ENCODE assay signal across 12 cellular contexts in the genomic region with DNA sequence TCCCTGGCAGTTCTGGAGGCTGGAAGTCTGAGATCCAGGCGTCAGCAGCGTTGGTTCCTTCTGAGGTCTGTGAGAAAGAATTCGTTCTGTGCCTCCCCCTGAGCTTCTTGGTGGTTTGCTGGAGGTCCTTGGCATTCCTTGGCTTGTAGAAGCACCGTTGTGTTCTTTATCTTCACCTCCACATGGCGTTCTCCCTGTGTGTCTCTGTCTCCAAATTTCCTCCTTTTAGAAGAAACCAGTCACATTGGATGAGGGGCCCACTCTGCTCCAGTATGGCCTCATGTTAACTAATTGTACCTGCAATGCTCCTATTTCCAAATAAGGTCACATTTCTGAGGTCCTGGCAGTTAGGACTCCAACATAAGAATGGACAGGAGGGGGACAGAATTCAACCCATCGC.
DNase-seq lines count a peak whose midpoint lies in the region; ATAC-seq, FAIRE-seq and TF ChIP-seq lines count a peak whose summit lies in the region.
"Had no signal": no experiment of that assay in that cellular context is flagged by ENCODE, and none has a peak within 500 bp of the region (broad histone marks: within the 10 kb centered on the region; RNA-seq: fewer than 3 reads in every experiment).

No MANE protein-coding gene starts in this region.

- H3K4me3 Mint-ChIP-seq in GM23338 = no peak overlapping the region
- H3K4me3 Mint-ChIP-seq: CD8-positive, alpha-beta T cell had no signal

- H3K9ac ChIP-seq in fibroblast of lung (ENCODE audit: insufficient read depth, low read length) = no peak overlapping the region
- no peak overlapping the region for H3K9ac ChIP-seq in HepG2 (ENCODE audit: insufficient read depth, low read depth, low read length)

- H3K27me3 Mint-ChIP-seq in GM23338 (ENCODE audit: insufficient read depth, low read depth, poor library complexity) = peaks cover 5% of the 10 kb centered on the region

- no peaks in the 10 kb centered on the region for H3K9me3 Mint-ChIP-seq in GM23338
- H3K9me3 Mint-ChIP-seq: CD8-positive, alpha-beta T cell had no signal

- no peaks in the 10 kb centered on the region for H3F3A ChIP-seq in GM23338 (replicated peaks; ENCODE audit: low read depth)

- H3K9me3 ChIP-seq in SJCRH30 (replicated peaks) (no peaks in the 10 kb centered on the region), fibroblast of lung (ENCODE audit: control insufficient read depth, insufficient read depth, low read depth, low read length) (no peaks in the 10 kb centered on the region), sigmoid colon (no peaks in the 10 kb centered on the region), HepG2 (ENCODE audit: low read length) (no peaks in the 10 kb centered on the region)
- H3K9me3 ChIP-seq: colonic mucosa had no signal

- H3K27ac Mint-ChIP-seq in GM23338 = peak overlapping the region; percentile 96
- H3K27ac Mint-ChIP-seq: CD8-positive, alpha-beta T cell had no signal

- H3K4me1 ChIP-seq in GM23338 (ENCODE audit: insufficient read depth) = peaks cover 25% of the 10 kb centered on the region
- peaks cover 37% of the 10 kb centered on the region for H3K4me1 ChIP-seq in SJCRH30
- peaks cover 8% of the 10 kb centered on the region for H3K4me1 ChIP-seq in fibroblast of lung (ENCODE audit: control insufficient read depth, extremely low read depth, insufficient read depth, low read length)
- H3K4me1 ChIP-seq in sigmoid colon = peaks cover 0 to 19% (median 17%) of the 10 kb centered on the region in 4 donors
- no peaks in the 10 kb centered on the region for H3K4me1 ChIP-seq in HepG2 (ENCODE audit: insufficient read depth, low read length)
- H3K4me1 ChIP-seq: colonic mucosa had no signal

- WGBS in sigmoid colon, 2 donors = 89 to 92% methylated on average over 6 of the region's 6 CpGs
- WGBS in HepG2 (ENCODE audit: low lambda C conversion rate) = under 1% methylated on average over 6 of the region's 6 CpGs

- 0 out of 3 replicates have a peak, but pooled peaks cover 3% of the 10 kb centered on the region for H3K36me3 Mint-ChIP-seq in GM23338 (ENCODE audit: low read depth)
- H3K36me3 Mint-ChIP-seq: CD8-positive, alpha-beta T cell had no signal

- CTCF ChIA-PET in HepG2 (lab: Yijun Ruan, JAX; ENCODE audit: low intra/inter-chr PET ratio, low total read pairs) = no interaction called here

- DNase-seq in GM23338 (ENCODE audit: low spot score) (no peak), SJCRH30 (peak in 1 of 2 experiments; percentile 7), fibroblast of lung (ENCODE audit: low read depth in 2 of 2) (peak in 1 of 2 donors; percentile 62), sigmoid colon (no peak), HepG2 (ENCODE audit: low spot score) (no peak), HCEC 1CT (no peak), NCI-H187 (lab: John Stamatoyannopoulos, UW) (no peak)
- DNase-seq: NCI-H524 had no signal

- H3K36me3 ChIP-seq in GM23338 (ENCODE audit: insufficient read depth) = no peaks in the 10 kb centered on the region
- H3K36me3 ChIP-seq in SJCRH30 = no peaks in the 10 kb centered on the region
- no peaks in the 10 kb centered on the region for H3K36me3 ChIP-seq in fibroblast of lung (ENCODE audit: control insufficient read depth, insufficient read depth, low read length)
- H3K36me3 ChIP-seq in sigmoid colon = no peaks in the 10 kb centered on the region
- no peaks in the 10 kb centered on the region for H3K36me3 ChIP-seq in HepG2 (replicated peaks in 1 of 2; ENCODE audit: control insufficient read depth in 1 of 2, insufficient read depth in 2 of 2, low read length in 2 of 2)
- H3K36me3 ChIP-seq: colonic mucosa, MG63 had no signal

- H3K4me2 ChIP-seq in GM23338 = peak overlapping the region; percentile 11; the same call in 1 of the 2 replicates
- peak overlapping the region; percentile 29 for H3K4me2 ChIP-seq in fibroblast of lung (ENCODE audit: extremely low read depth, insufficient read depth, low read length)
- H3K4me2 ChIP-seq in HepG2 (ENCODE audit: low read depth, low read length) = no peak overlapping the region

- ATAC-seq in GM23338 (no peak; the same call in 2 of the 3 replicates), HepG2 (no peak), GM19397 (IDR thresholded peaks at IDR 0.05; ENCODE audit: unreplicated experiment) (no peak)

- H4K20me1 ChIP-seq in GM23338 (replicated peaks; ENCODE audit: insufficient read depth) (no peaks in the 10 kb centered on the region), fibroblast of lung (ENCODE audit: control insufficient read depth, extremely low read depth, insufficient read depth, low read length) (no peaks in the 10 kb centered on the region), HepG2 (ENCODE audit: insufficient read depth, low read length) (no peaks in the 10 kb centered on the region)

- intact Hi-C loops in sigmoid colon (cut with DNase I) = loop anchor here (1.0 kb wide), 2 partner anchors 73 to 151 kb away; partner anchors contain the start of gene BACH2
- intact Hi-C loops in HepG2 (cut with micrococcal nuclease; ENCODE audit: unreplicated experiment) = loop anchor here (10.0 kb wide), 1 partner anchor 275 kb away; no protein-coding TSS in a partner anchor

- H3K4me3 ChIP-seq in GM23338 (no peak overlapping the region), SJCRH30 (no peak overlapping the region; the same call in 1 of the 2 replicates), fibroblast of lung (replicated peaks in 1 of 4; ENCODE audit: control extremely low read depth in 1 of 4, insufficient read depth in 1 of 4, low read depth in 3 of 4, low read length in 4 of 4) (no peak overlapping the region), sigmoid colon (no peak overlapping the region), HepG2 (replicated peaks in 1 of 3; ENCODE audit: insufficient read depth in 1 of 3, low read depth in 2 of 3, low read length in 3 of 3) (no peak overlapping the region)
- H3K4me3 ChIP-seq: colonic mucosa, MG63 had no signal

- in situ Hi-C loops in HepG2 (cut with HindIII; ENCODE audit: extremely low pct_ligation_motif_present, low pct_unique_long_range_greater_than_20kb) = no loop called here

- H3K27me3 ChIP-seq in GM23338 (ENCODE audit: insufficient read depth) (no peaks in the 10 kb centered on the region), SJCRH30 (no peaks in the 10 kb centered on the region), fibroblast of lung (ENCODE audit: control insufficient read depth, insufficient read depth, low read length) (no peaks in the 10 kb centered on the region), sigmoid colon (no peaks in the 10 kb centered on the region), HepG2 (ENCODE audit: control insufficient read depth in 1 of 2, insufficient read depth in 2 of 2, low read length in 2 of 2) (no peaks in the 10 kb centered on the region; a peak in 1 of 5 replicates)
- H3K27me3 ChIP-seq: colonic mucosa, MG63 had no signal

- no peak for TF ChIP-seq RAD21 in HepG2 (CRISPR knock-in tag; IDR thresholded peaks at IDR 0.05)

- H3K9me2 ChIP-seq in GM23338 (ENCODE audit: insufficient read depth) = no peaks in the 10 kb centered on the region; the same call in 1 of the 2 replicates

- POLR2A ChIA-PET in HepG2 (lab: Yijun Ruan, JAX) = no interaction called here

- FAIRE-seq in HepG2 (lab: Jason Lieb, UNC) = no peak

- H3K79me2 ChIP-seq in GM23338 (replicated peaks; ENCODE audit: insufficient read depth) (no peaks in the 10 kb centered on the region), fibroblast of lung (ENCODE audit: control insufficient read depth, insufficient read depth, low read length) (no peaks in the 10 kb centered on the region), HepG2 (ENCODE audit: insufficient read depth, low read length) (no peaks in the 10 kb centered on the region)

- no peak overlapping the region for H2AFZ ChIP-seq in GM23338
- no peak overlapping the region for H2AFZ ChIP-seq in fibroblast of lung (ENCODE audit: low read length)
- H2AFZ ChIP-seq in HepG2 (ENCODE audit: low read length) = no peak overlapping the region

- TF ChIP-seq CTCF in GM23338 (conservative IDR thresholded peaks at IDR 0.05; ENCODE audit: low read depth in 2 of 2) (no peak), fibroblast of lung (conservative IDR thresholded peaks at IDR 0.05 in 1 of 2, IDR thresholded peaks at IDR 0.05 in 1 of 2; ENCODE audit: low read depth in 1 of 2, low read length in 2 of 2) (no peak), sigmoid colon (IDR thresholded peaks at IDR 0.05) (no peak), HepG2 (CRISPR knock-in tag; IDR thresholded peaks at IDR 0.05) (no peak)

- H3K4me1 Mint-ChIP-seq in GM23338 = peaks cover 37% of the 10 kb centered on the region

- TF ChIP-seq EP300 in sigmoid colon (IDR thresholded peaks at IDR 0.05) = no peak
- no peak for TF ChIP-seq EP300 in HepG2 (IDR thresholded peaks at IDR 0.05; ENCODE audit: low read depth in 2 of 2, low read length in 2 of 2)
- TF ChIP-seq EP300 in HepG2 (CRISPR knock-in tag; IDR thresholded peaks at IDR 0.05; ENCODE audit: borderline replicate concordance) = no peak

- H3K27ac ChIP-seq in GM23338 (ENCODE audit: low read depth) (peak overlapping the region; percentile 75), SJCRH30 (peak overlapping the region; percentile 63), fibroblast of lung (ENCODE audit: insufficient read depth, low read length) (peak overlapping the region; percentile 62), sigmoid colon (peak overlapping the region; percentile 72 to 83 (median 80)), HepG2 (ENCODE audit: extremely low read length, insufficient read depth, low read length) (no peak overlapping the region)
- H3K27ac ChIP-seq: colonic mucosa had no signal

- TF ChIP-seq POLR2A in sigmoid colon (IDR thresholded peaks at IDR 0.05) (no peak), HepG2 (IDR thresholded peaks at IDR 0.05; ENCODE audit: insufficient read depth in 1 of 2, low read depth in 2 of 2, low read length in 2 of 2) (no peak)

- no TSS peak for BruUV-seq in HepG2 (replicated peaks; lab: Mats Ljungman, UMichigan)

TF ChIP-seq in GM23338, 12 proteins besides CTCF, POLR2A, EP300 and RAD21 (continues in another document):
- no peak for TF ChIP-seq EZH2 (IDR thresholded peaks at IDR 0.05; ENCODE audit: low read depth, unreplicated experiment)
- TF ChIP-seq ZNF114 (CRISPR knock-in tag; IDR thresholded peaks at IDR 0.05) = no peak
- no peak for TF ChIP-seq POLR2AphosphoS5 (IDR thresholded peaks at IDR 0.05; ENCODE audit: low read depth)

TF ChIP-seq in HepG2, 621 proteins besides CTCF, POLR2A, EP300 and RAD21 (continues in another document):
- no peak for TF ChIP-seq MED1 (CRISPR knock-in tag; IDR thresholded peaks at IDR 0.05)
- no peak for TF ChIP-seq ZNF660 (CRISPR knock-in tag; IDR thresholded peaks at IDR 0.05; ENCODE audit: borderline replicate concordance, low read depth)
- TF ChIP-seq ZSCAN31 (CRISPR knock-in tag; IDR thresholded peaks at IDR 0.05; ENCODE audit: low read depth) = no peak
- TF ChIP-seq ZIK1 (CRISPR knock-in tag; IDR thresholded peaks at IDR 0.05; ENCODE audit: borderline replicate concordance, low read depth) = no peak
- TF ChIP-seq ZNF350 (CRISPR knock-in tag; IDR thresholded peaks at IDR 0.05; ENCODE audit: borderline replicate concordance, low read depth) = no peak
- TF ChIP-seq CREB1 (IDR thresholded peaks at IDR 0.05) = no peak
- TF ChIP-seq CREB1 (CRISPR knock-in tag; IDR thresholded peaks at IDR 0.05) = no peak
- TF ChIP-seq KLF16 (CRISPR knock-in tag; IDR thresholded peaks at IDR 0.05) = no peak
